Comparison of ENCODE assay signal across 26 cellular contexts in the genomic region with DNA sequence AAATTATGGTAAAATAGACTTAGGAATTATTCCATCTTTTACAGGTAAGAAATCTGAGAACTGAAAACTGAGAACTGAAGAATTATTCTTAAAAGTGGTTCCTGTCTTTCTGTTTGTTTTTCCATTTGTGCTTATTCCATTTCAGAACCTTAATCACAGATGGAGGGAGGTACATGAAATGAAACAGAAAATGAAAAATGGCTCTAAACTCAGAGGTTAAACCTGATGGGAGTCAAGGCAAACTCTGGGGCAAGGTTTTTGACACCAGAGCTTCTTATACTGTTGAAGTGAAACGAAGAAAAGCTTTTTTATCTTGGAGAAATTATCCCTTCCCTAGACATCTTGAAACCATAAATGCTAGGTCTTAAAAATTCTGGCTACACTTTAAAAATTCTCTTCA.
"Had no signal": no experiment of that assay in that cellular context is flagged by ENCODE, and none has a peak within 500 bp of the region (broad histone marks: within the 10 kb centered on the region; RNA-seq: fewer than 3 reads in every experiment).

No MANE protein-coding gene starts in this region.

- FAIRE-seq: TTC549 had no signal

- H3K36me3 ChIP-seq: ascending aorta, breast epithelium had no signal

- ATAC-seq: activated CD8-positive, alpha-beta T cell treated with anti-CD3 and anti-CD28 coated beads for 36 hours; activated T-cell treated with anti-CD3 and anti-CD28 coated beads, Interleukin-2, amount 50 U/mL, for 72 hours; activated T-helper 17 cell treated with anti-CD3 and anti-CD28 coated beads, Interleukin-2, amount 50 U/mL, for 72 hours had no signal

- H3K4me3 ChIP-seq: ascending aorta, breast epithelium had no signal

- H3K27me3 ChIP-seq: ascending aorta, breast epithelium had no signal

- H3K9me3 ChIP-seq: ascending aorta, breast epithelium had no signal

- H3K4me1 ChIP-seq: ascending aorta, breast epithelium had no signal

- DNase-seq: activated CD4-positive, alpha-beta T cell treated with anti-CD3 and anti-CD28 coated beads, Interleukin-2, amount 10 ng/mL, durations not matched to agents 24 days and 14 days; activated CD4-positive, alpha-beta T cell treated with anti-CD3 and anti-CD28 coated beads, Interleukin-2, amount 50 U/mL, for 4 hours; activated CD8-positive, alpha-beta T cell treated with anti-CD3 and anti-CD28 coated beads for 36 hours; activated effector memory CD4-positive, alpha-beta T cell treated with anti-CD3 and anti-CD28 coated beads, Interleukin-2, amount 50 U/mL, for 16 hours; activated naive CD4-positive, alpha-beta T cell; activated naive CD8-positive, alpha-beta T cell treated with anti-CD3 and anti-CD28 coated beads, Interleukin-2, amount 10 ng/mL, durations not matched to agents 7 days and 5 days; activated T-cell treated with anti-CD3 and anti-CD28 coated beads, Interleukin-2, amount 50 U/mL, for 1 hour; activated T-cell treated with anti-CD3 and anti-CD28 coated beads, Interleukin-2, amount 50 U/mL, for 72 hours; amygdala; NCI-H1092 treated with DMSO at 0.1 percent for 48 hours; NCI-H1417; NCI-H146; NCI-H187; NCI-H2029 treated with DMSO at 0.1 percent for 48 hours; NCI-H2107; NCI-H2171; NCI-H510A; NCI-H526; NCI-H748 treated with DMSO at 0.1 percent for 48 hours; OCI-M1; Right ventricle myocardium superior; SW 1271 had no signal

- H3K27ac ChIP-seq: ascending aorta, breast epithelium had no signal
